In genomic region chr17:72173475-72174116, GRCh38 we compare ENCODE assay signal across 1 cellular context.
TF ChIP-seq lines count a peak whose summit lies in the region.

No MANE protein-coding gene starts in this region.

TF ChIP-seq in IMR-90, 13 proteins besides CTCF, POLR2A, EP300 and RAD21 (continued from another document):
- TF ChIP-seq ELK1 (IDR thresholded peaks at IDR 0.05; ENCODE audit: borderline replicate concordance, low read depth, low read length) (no peak), USF2 (IDR thresholded peaks at IDR 0.05; ENCODE audit: low read depth, low read length) (no peak), MXI1 (IDR thresholded peaks at IDR 0.05; ENCODE audit: borderline replicate concordance, low read depth, low read length) (no peak)
